In genomic region chr10:75969031-75969430, GRCh38 we compare ENCODE assay signal across 28 cellular contexts.
"Had no signal": no experiment of that assay in that cellular context is flagged by ENCODE, and none has a peak within 500 bp of the region (broad histone marks: within the 10 kb centered on the region; RNA-seq: fewer than 3 reads in every experiment).

No MANE protein-coding gene starts in this region.

- ATAC-seq: activated CD4-positive, alpha-beta T cell treated with anti-CD3 and anti-CD28 coated beads for 36 hours; activated CD8-positive, alpha-beta T cell treated with anti-CD3 and anti-CD28 coated beads, Interleukin-2, amount 10 ng/mL, durations not matched to agents 7 days and 5 days; activated naive CD4-positive, alpha-beta T cell treated with anti-CD3 and anti-CD28 coated beads, Interleukin-2, amount 50 U/mL, for 72 hours; activated T-cell treated with anti-CD3 and anti-CD28 coated beads, Interleukin-2, amount 50 U/mL, for 72 hours; esophagus mucosa; T-helper 17 cell had no signal

- H3K4me3 ChIP-seq: ascending aorta, breast epithelium, cardiac muscle cell, coronary artery, dorsolateral prefrontal cortex had no signal

- DNase-seq: activated CD4-positive, alpha-beta memory T cell treated with anti-CD3 and anti-CD28 coated beads for 36 hours; activated CD4-positive, alpha-beta T cell treated with anti-CD3 and anti-CD28 coated beads for 36 hours; activated CD4-positive, alpha-beta T cell treated with anti-CD3 and anti-CD28 coated beads, Interleukin-2, amount 10 ng/mL, durations not matched to agents 24 days and 14 days; activated CD4-positive, CD25-positive, alpha-beta regulatory T cell; activated CD4-positive, CD25-positive, alpha-beta regulatory T cell treated with anti-CD3 and anti-CD28 coated beads, Interleukin-2, amount 50 U/mL, for 72 hours; activated CD8-positive, alpha-beta memory T cell treated with anti-CD3 and anti-CD28 coated beads, Interleukin-2, amount 50 U/mL, for 48 hours; activated CD8-positive, alpha-beta T cell treated with anti-CD3 and anti-CD28 coated beads, Interleukin-2, amount 10 ng/mL, durations not matched to agents 7 days and 5 days; activated gamma-delta T cell; activated naive CD4-positive, alpha-beta T cell; activated naive CD4-positive, alpha-beta T cell treated with anti-CD3 and anti-CD28 coated beads, Interleukin-2, amount 10 ng/mL, durations not matched to agents 7 days and 5 days; activated naive CD8-positive, alpha-beta T cell treated with anti-CD3 and anti-CD28 coated beads, Interleukin-2, amount 10 ng/mL, durations not matched to agents 7 days and 5 days; activated T-cell treated with anti-CD3 and anti-CD28 coated beads for 4 hours; activated T-cell treated with anti-CD3 and anti-CD28 coated beads, Interleukin-2, amount 50 U/mL, for 24 hours; activated T-cell treated with anti-CD3 and anti-CD28 coated beads, Interleukin-2, amount 50 U/mL, for 72 hours; dorsolateral prefrontal cortex; effector memory CD4-positive, alpha-beta T cell; endodermal cell; foreskin fibroblast; head of caudate nucleus; T-helper 1 cell; T-helper 17 cell; T1000 had no signal
